In the genomic region with DNA sequence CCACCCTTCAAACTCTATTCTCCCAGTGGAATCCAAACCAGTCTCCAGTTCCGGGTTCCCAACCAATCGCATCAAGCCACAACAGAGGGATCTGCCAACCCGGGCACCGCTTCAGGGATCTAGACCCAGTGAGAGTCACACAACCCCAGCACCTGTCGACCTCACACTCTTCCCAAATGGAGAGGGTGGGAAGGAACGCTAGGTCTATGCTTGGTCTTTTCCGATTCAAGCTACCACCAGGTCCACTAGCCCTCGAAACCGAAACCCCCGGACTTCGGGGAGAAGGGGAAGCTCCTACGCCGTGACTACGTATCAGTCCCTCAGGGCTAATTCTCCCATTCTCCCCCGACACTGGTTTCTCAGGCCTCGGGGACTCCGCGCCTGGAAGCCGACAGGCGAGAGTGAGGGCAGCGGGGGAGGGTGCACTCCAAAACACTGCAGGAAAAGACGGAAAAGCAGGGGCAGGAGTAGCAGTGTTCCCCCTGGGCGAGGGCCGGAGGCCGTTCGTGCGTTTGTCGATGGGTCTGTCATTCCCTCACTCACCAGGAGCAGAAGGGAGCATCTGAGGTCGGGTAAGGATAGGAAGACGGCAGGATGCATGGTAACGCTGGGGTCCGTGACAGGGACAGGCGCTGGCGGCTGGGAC, we compare ENCODE assay signal across 8 cellular contexts. TPM values are rescaled to one million over a fixed set of nuclear protein-coding genes. Genes with fewer than 3 reads are reported as not detected.
A peak's percentile ranks its signal among the peaks of the same experiment; 100 is the strongest.
DNase-seq lines count a peak whose midpoint lies in the region; ATAC-seq and TF ChIP-seq lines count a peak whose summit lies in the region.

No MANE protein-coding gene starts in this region.

- peak overlapping the region; percentile 90 for H3K9ac ChIP-seq in mammary epithelial cell (ENCODE audit: insufficient read depth, low read length)
- H3K9ac ChIP-seq in iPS-20b (ENCODE audit: low read depth, low read length), result peak overlapping the region; percentile 80

- H3K4me3 Mint-ChIP-seq in HFFc6, result peak overlapping the region; percentile 99

- no peaks in the 10 kb centered on the region for H3K9me3 Mint-ChIP-seq in HFFc6

- TSS peak; percentile 48 for BruUV-seq in mammary epithelial cell (replicated peaks; lab: Mats Ljungman, UMichigan)

- DNase-seq in GM06990 (ENCODE audit: extremely low read depth, insufficient read length) (no peak), HFFc6 (peak; percentile 47), NB4 (ENCODE audit: low read depth) (peak; percentile 64), SW 1271 (lab: John Stamatoyannopoulos, UW) (peak; percentile 22 to 62), mammary epithelial cell (peak; percentile 91), gastrocnemius medialis (peak; percentile 76 to 81), foreskin melanocyte (no peak)

- H3K36me3 ChIP-seq in GM06990 (ENCODE audit: control insufficient read depth, insufficient read depth, low read length) (peaks cover 2% of the 10 kb centered on the region), mammary epithelial cell (ENCODE audit: insufficient read depth, low read length) (no peaks in the 10 kb centered on the region), iPS-20b (ENCODE audit: insufficient read depth, low read depth, low read length) (no peaks in the 10 kb centered on the region), gastrocnemius medialis (no peaks in the 10 kb centered on the region)

- H2AFZ ChIP-seq in mammary epithelial cell (ENCODE audit: low read depth, low read length), result peak overlapping the region; percentile 92

- CTCF ChIA-PET in mammary epithelial cell (lab: Charles Lee; ENCODE audit: low non-redundant PET), result no interaction called here

- peaks cover 6% of the 10 kb centered on the region for H3K27me3 Mint-ChIP-seq in HFFc6 (ENCODE audit: insufficient read depth)

- H3K4me1 ChIP-seq in mammary epithelial cell (ENCODE audit: insufficient read depth, low read length) (peaks cover 6% of the 10 kb centered on the region), iPS-20b (ENCODE audit: insufficient read depth, low read length) (peaks cover 8% of the 10 kb centered on the region), gastrocnemius medialis (peaks cover 31 to 45% of the 10 kb centered on the region in 2 donors)

- dilution Hi-C loops in mammary epithelial cell (cut with HindIII; ENCODE audit: low sequenced_read_pairs), result no loop called here

- no peaks in the 10 kb centered on the region for H3K36me3 Mint-ChIP-seq in HFFc6 (ENCODE audit: low read depth)

- no peak for TF ChIP-seq CTCF in GM06990 (IDR thresholded peaks at IDR 0.05; ENCODE audit: insufficient read depth, low read length, poor library complexity, severe bottlenecking)
- no peak for TF ChIP-seq CTCF in HFFc6 (IDR thresholded peaks at IDR 0.05)
- no peak for TF ChIP-seq CTCF in NB4 (IDR thresholded peaks at IDR 0.05; ENCODE audit: low read depth, low read length)
- no peak for TF ChIP-seq CTCF in mammary epithelial cell (conservative IDR thresholded peaks at IDR 0.05 in 1 of 2, IDR thresholded peaks at IDR 0.05 in 1 of 2; ENCODE audit: extremely low read depth in 1 of 2, insufficient read depth in 1 of 2, low read depth in 1 of 2, low read length in 2 of 2)
- peak in 1 of 5 experiments; percentile 13 for TF ChIP-seq CTCF in gastrocnemius medialis (IDR thresholded peaks at IDR 0.05 in 4 of 5, conservative IDR thresholded peaks at IDR 0.05 in 1 of 5)

- in situ Hi-C loops in mammary epithelial cell (cut with MboI; ENCODE audit: low sequenced_read_pairs in 2 of 2) (no loop called here), gastrocnemius medialis (cut with MboI; ENCODE audit: low sequenced_read_pairs in 4 of 4) (no loop called here)

- H3K4me3 ChIP-seq in GM06990 (replicated peaks; ENCODE audit: low read depth, low read length) (peak overlapping the region; percentile 100), NB4 (ENCODE audit: low read depth, low read length) (peak overlapping the region; percentile 99), mammary epithelial cell (replicated peaks in 1 of 3; ENCODE audit: insufficient read depth in 1 of 3, low read depth in 2 of 3, low read length in 3 of 3) (peak overlapping the region; percentile 54 to 95 (median 85)), iPS-20b (ENCODE audit: low read length) (peak overlapping the region; percentile 100), gastrocnemius medialis (peak overlapping the region; percentile 87 to 98 (median 98))

- H3K27me3 ChIP-seq in GM06990 (replicated peaks; ENCODE audit: control insufficient read depth, insufficient read depth, low read length), result no peaks in the 10 kb centered on the region
- no peaks in the 10 kb centered on the region for H3K27me3 ChIP-seq in mammary epithelial cell (ENCODE audit: insufficient read depth, low read length)
- H3K27me3 ChIP-seq in iPS-20b (ENCODE audit: insufficient read depth, low read length), result no peaks in the 10 kb centered on the region
- H3K27me3 ChIP-seq in gastrocnemius medialis, result no peaks in the 10 kb centered on the region

- no peaks in the 10 kb centered on the region for H4K20me1 ChIP-seq in mammary epithelial cell (ENCODE audit: insufficient read depth, low read length)

- TF ChIP-seq POLR2A in NB4 (IDR thresholded peaks at IDR 0.05; ENCODE audit: extremely low read depth, insufficient read length) (no peak), gastrocnemius medialis (IDR thresholded peaks at IDR 0.05) (no peak)

- intact Hi-C loops in mammary epithelial cell (cut with micrococcal nuclease), result loop anchor here (2.0 kb wide), 3 partner anchors 70 to 278 kb away; a partner anchor contains a TSS
- intact Hi-C loops in gastrocnemius medialis (cut with DNase I; ENCODE audit: low total_unique reads), result loop anchor here (2.0 to 5.0 kb wide), 5 partner anchors 71 to 876 kb away; a partner anchor contains a TSS

- peak overlapping the region; percentile 97 for H3K27ac Mint-ChIP-seq in HFFc6

- H3K9me3 ChIP-seq in mammary epithelial cell (replicated peaks; ENCODE audit: insufficient read depth, low read length), result no peaks in the 10 kb centered on the region
- no peaks in the 10 kb centered on the region for H3K9me3 ChIP-seq in iPS-20b (ENCODE audit: insufficient read depth, low read depth, low read length)
- H3K9me3 ChIP-seq in gastrocnemius medialis, result no peaks in the 10 kb centered on the region

- H3K4me1 Mint-ChIP-seq in HFFc6 (ENCODE audit: low read depth), result peaks cover 36% of the 10 kb centered on the region

- WGBS in mammary epithelial cell (ENCODE audit: low coverage, missing lambda C conversion rate), result 2% methylated on average over 27 of the region's 34 CpGs

- peak overlapping the region; percentile 68 for H3K27ac ChIP-seq in mammary epithelial cell (ENCODE audit: insufficient read depth, low read depth, low read length)
- H3K27ac ChIP-seq in iPS-20b (ENCODE audit: low read length), result no peak overlapping the region
- H3K27ac ChIP-seq in gastrocnemius medialis, result peak overlapping the region; percentile 90 to 99 (median 95)

- H3K79me2 ChIP-seq in mammary epithelial cell (ENCODE audit: insufficient read depth, low read length), result peaks cover 65% of the 10 kb centered on the region

- ATAC-seq in gastrocnemius medialis, result peak; percentile 63 to 64

- H3K4me2 ChIP-seq in mammary epithelial cell (ENCODE audit: insufficient read depth, low read depth, low read length), result peak overlapping the region; percentile 87

RNA-seq across cellular contexts. Expression of a gene that starts 0.4 kb away (rescaled TPM):
- total RNA-seq in HFFc6 (2021; fragmentation: NEBNext Ultra II Directional; extraction: Animal tissue kit (Norgen Biotek cat#: 25700)), result 10 to 100 TPM; 22.7 to 30.5 (median 27.0) TPM
- total RNA-seq in mammary epithelial cell, result 10 to 100 TPM; 11.0 to 16.9 TPM
- 8.2 TPM for polyA plus RNA-seq in mammary epithelial cell
- 10.1 TPM for polyA minus RNA-seq in mammary epithelial cell
- total RNA-seq in gastrocnemius medialis, result 10 to 100 TPM in 2 of 4 donors, 1 to 10 TPM in 2; 7.0 to 10.8 (median 9.7) TPM

RNA-seq across cellular contexts. Expression of a gene that starts 0.7 kb away (rescaled TPM):
- 10 to 100 TPM; 13.5 to 16.5 (median 14.6) TPM for total RNA-seq in HFFc6 (2021; fragmentation: NEBNext Ultra II Directional; extraction: Animal tissue kit (Norgen Biotek cat#: 25700))
- total RNA-seq in mammary epithelial cell, result 10 to 100 TPM; 21.0 to 22.8 TPM
- 9.7 TPM for polyA plus RNA-seq in mammary epithelial cell
- 33.1 TPM for polyA minus RNA-seq in mammary epithelial cell
- total RNA-seq in gastrocnemius medialis, result 10 to 100 TPM in 1 of 4 donors, 1 to 10 TPM in 3; 5.5 to 13.9 (median 6.7) TPM

Comparison
In these comparisons a context has a peak if more than half of its experiments do, and no peak if none do; other contexts are left out.
1. DNase-seq: peak in HFFc6 (single experiment), NB4 (single experiment), SW 1271 (2 of 2), mammary epithelial cell (single experiment) and gastrocnemius medialis (2 of 2); none in GM06990 (single experiment) and foreskin melanocyte (single experiment).
2. Peak in every context shown above with its lines, with median percentiles within 50 percentile points of each other: H3K4me3 ChIP-seq.